ENCODE assay signal across 1 cellular context in the genomic region with DNA sequence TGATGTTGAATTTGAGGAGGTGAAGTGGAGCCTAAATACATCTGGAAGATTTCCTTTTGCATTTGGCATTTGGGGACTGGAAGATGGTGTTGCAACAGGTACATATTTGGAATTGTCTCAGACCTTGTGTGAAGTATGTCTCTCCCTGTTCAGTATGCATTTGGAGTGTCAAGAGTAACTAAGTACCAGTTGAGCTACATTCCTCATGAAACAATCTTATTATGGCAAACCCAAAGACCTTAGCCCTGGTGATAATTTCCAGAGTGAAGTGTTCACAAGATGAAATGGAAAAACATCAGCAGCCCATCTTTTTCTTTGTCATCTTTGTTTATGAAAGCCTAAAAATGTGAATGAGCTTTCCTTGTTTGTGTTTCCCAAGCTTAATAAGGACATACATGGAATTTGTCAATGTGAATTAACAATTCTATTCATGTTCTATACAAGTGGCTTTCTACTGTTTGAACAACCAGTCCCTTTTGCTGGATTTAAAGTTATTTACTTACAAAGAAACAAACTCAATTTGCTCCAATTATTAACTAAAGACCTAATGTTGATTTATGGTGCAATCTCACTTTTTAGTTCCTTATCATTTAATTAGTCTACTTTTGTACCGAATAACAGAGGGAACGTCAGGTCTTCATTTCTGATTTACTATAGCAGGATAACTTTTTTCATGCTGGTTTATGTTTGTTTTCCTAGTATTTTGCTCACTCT.
TF ChIP-seq lines count a peak whose summit lies in the region.

No MANE protein-coding gene starts in this region.

TF ChIP-seq in liver, 16 proteins besides CTCF, POLR2A, EP300 and RAD21:
- TF ChIP-seq SP1 (IDR thresholded peaks at IDR 0.05), result no peak
- TF ChIP-seq, protein P1, sequence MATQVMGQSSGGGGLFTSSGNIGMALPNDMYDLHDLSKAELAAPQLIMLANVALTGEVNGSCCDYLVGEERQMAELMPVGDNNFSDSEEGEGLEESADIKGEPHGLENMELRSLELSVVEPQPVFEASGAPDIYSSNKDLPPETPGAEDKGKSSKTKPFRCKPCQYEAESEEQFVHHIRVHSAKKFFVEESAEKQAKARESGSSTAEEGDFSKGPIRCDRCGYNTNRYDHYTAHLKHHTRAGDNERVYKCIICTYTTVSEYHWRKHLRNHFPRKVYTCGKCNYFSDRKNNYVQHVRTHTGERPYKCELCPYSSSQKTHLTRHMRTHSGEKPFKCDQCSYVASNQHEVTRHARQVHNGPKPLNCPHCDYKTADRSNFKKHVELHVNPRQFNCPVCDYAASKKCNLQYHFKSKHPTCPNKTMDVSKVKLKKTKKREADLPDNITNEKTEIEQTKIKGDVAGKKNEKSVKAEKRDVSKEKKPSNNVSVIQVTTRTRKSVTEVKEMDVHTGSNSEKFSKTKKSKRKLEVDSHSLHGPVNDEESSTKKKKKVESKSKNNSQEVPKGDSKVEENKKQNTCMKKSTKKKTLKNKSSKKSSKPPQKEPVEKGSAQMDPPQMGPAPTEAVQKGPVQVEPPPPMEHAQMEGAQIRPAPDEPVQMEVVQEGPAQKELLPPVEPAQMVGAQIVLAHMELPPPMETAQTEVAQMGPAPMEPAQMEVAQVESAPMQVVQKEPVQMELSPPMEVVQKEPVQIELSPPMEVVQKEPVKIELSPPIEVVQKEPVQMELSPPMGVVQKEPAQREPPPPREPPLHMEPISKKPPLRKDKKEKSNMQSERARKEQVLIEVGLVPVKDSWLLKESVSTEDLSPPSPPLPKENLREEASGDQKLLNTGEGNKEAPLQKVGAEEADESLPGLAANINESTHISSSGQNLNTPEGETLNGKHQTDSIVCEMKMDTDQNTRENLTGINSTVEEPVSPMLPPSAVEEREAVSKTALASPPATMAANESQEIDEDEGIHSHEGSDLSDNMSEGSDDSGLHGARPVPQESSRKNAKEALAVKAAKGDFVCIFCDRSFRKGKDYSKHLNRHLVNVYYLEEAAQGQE (IDR thresholded peaks at IDR 0.05), result no peak
- TF ChIP-seq ZBTB33 (IDR thresholded peaks at IDR 0.05), result no peak
- no peak for TF ChIP-seq RXRA (IDR thresholded peaks at IDR 0.05)
- TF ChIP-seq GABPA (IDR thresholded peaks at IDR 0.05 in 1 of 2, conservative IDR thresholded peaks at IDR 0.05 in 1 of 2), result no peak
- no peak for TF ChIP-seq HNF4G (IDR thresholded peaks at IDR 0.05)
- TF ChIP-seq JUND (IDR thresholded peaks at IDR 0.05), result no peak
- no peak for TF ChIP-seq NR2F2 (IDR thresholded peaks at IDR 0.05)
- peak; percentile 50 for TF ChIP-seq YY1 (IDR thresholded peaks at IDR 0.05)
- TF ChIP-seq FOXA2 (IDR thresholded peaks at IDR 0.05), result peak; percentile 32
- TF ChIP-seq MAX (IDR thresholded peaks at IDR 0.05), result no peak
- TF ChIP-seq HNF4A (conservative IDR thresholded peaks at IDR 0.05), result no peak
- no peak for TF ChIP-seq EGR1 (IDR thresholded peaks at IDR 0.05; ENCODE audit: low read depth in 2 of 2)
- no peak for TF ChIP-seq TAF1 (conservative IDR thresholded peaks at IDR 0.05)
- no peak for TF ChIP-seq ATF3 (IDR thresholded peaks at IDR 0.05)
- no peak for TF ChIP-seq FOXA1 (IDR thresholded peaks at IDR 0.05)
